Comparison of ENCODE assay signal across 21 cellular contexts in genomic region chr11:653146-653545, GRCh38. TPM values are rescaled to one million over a fixed set of nuclear protein-coding genes. Genes with fewer than 3 reads are reported as not detected.
"Had no signal": no experiment of that assay in that cellular context is flagged by ENCODE, and none has a peak within 500 bp of the region (broad histone marks: within the 10 kb centered on the region; RNA-seq: fewer than 3 reads in every experiment).

No MANE protein-coding gene starts in this region.

RNA-seq across cellular contexts. Expression of gene DRD4, which starts 16.1 kb away (rescaled TPM):
- total RNA-seq: pulmonary artery endothelial cell, right atrium auricular region, smooth muscle cell, stomach, temporal lobe had no signal
- polyA plus RNA-seq: naive thymus-derived CD8-positive, alpha-beta T cell had no signal

RNA-seq across cellular contexts. Expression of gene SCT, which starts 26.2 kb away (rescaled TPM):
- total RNA-seq: naive thymus-derived CD8-positive, alpha-beta T cell; natural killer cell treated with Interleukin-12 subunit alpha and Interleukin-12 subunit beta and Interleukin-15 and Interleukin-18, amount 100 ng/mL, for 72 hours; neural crest cell; occipital lobe; osteocyte; posterior vena cava; prostate gland; pulmonary artery endothelial cell; right atrium auricular region; sciatic nerve; smooth muscle cell; subcutaneous adipose tissue; temporal lobe; thoracic aorta; thyroid gland; tibial nerve; ureter; vagina had no signal
- polyA plus RNA-seq: naive thymus-derived CD8-positive, alpha-beta T cell; pancreas had no signal

RNA-seq across cellular contexts. Expression of gene CDHR5, which starts 28.4 kb away (rescaled TPM):
- total RNA-seq: naive thymus-derived CD8-positive, alpha-beta T cell; natural killer cell treated with Interleukin-12 subunit alpha and Interleukin-12 subunit beta and Interleukin-15 and Interleukin-18, amount 100 ng/mL, for 72 hours; neural crest cell; occipital lobe; osteocyte; pulmonary artery endothelial cell; right atrium auricular region; sciatic nerve; smooth muscle cell; spleen; subcutaneous adipose tissue; temporal lobe; thoracic aorta; thyroid gland; tibial nerve; ureter; vagina had no signal
- polyA plus RNA-seq: naive thymus-derived CD8-positive, alpha-beta T cell; smooth muscle cell had no signal
